In the genomic region with DNA sequence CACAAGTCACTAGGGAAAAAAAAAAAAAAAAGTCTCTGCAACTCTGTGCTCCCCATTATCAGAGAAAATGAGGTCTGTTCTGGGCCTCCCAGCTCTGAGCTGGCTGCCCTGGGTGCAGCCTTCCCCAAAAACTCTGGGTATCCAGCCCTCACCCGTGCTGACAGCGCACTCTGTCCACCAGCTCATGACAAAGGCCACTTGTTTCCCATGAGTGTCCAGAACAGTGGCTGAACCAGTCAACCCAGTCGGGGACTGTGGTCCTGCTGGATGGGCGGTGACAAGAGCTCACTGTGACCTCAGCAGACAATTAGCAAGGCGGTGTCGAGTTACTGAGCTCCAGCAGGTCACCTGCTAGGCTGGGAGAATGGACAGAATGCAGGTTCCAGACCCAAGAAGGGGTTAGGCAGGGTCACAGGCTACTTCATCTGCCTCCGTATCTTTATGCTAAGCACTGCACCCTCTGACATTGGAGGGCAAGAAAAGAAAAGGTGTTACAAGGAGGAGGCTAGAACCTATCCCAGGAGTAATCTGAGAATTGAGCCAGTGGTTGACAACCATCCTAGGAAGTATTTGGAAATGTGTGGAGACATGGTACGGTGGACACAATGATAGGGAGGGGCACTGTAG, we compare ENCODE assay signal across 10 cellular contexts. TPM values are rescaled to one million over a fixed set of nuclear protein-coding genes. Genes with fewer than 3 reads are reported as not detected.
DNase-seq lines count a peak whose midpoint lies in the region; ATAC-seq and TF ChIP-seq lines count a peak whose summit lies in the region.
"Had no signal": no experiment of that assay in that cellular context is flagged by ENCODE, and none has a peak within 500 bp of the region (broad histone marks: within the 10 kb centered on the region; RNA-seq: fewer than 3 reads in every experiment).

No MANE protein-coding gene starts in this region.

- no peaks in the 10 kb centered on the region for H3K9me2 ChIP-seq in GM23338 (ENCODE audit: insufficient read depth)

- peaks cover 16% of the 10 kb centered on the region for H3K27me3 Mint-ChIP-seq in GM23338 (ENCODE audit: insufficient read depth, low read depth, poor library complexity)
- H3K27me3 Mint-ChIP-seq in activated T-helper 1 cell treated with anti-CD3 and anti-CD28 coated beads, Interleukin-12 subunit alpha, Interleukin-12 subunit beta, Interleukin-2, Interleukin-4 antibody, amounts not matched to agents 30 ng/mL and 10 ng/mL and 1 ng/mL, durations not matched to agents 14 hours and 24 hours and 36 hours (ENCODE audit: insufficient read depth): peaks cover 2% of the 10 kb centered on the region

- H3K36me3 ChIP-seq in GM23338 (ENCODE audit: insufficient read depth) (no peaks in the 10 kb centered on the region), SJCRH30 (no peaks in the 10 kb centered on the region)

- intact Hi-C loops in activated T-helper 1 cell treated with anti-CD3 and anti-CD28 coated beads, Interleukin-12 subunit alpha, Interleukin-12 subunit beta, Interleukin-2, Interleukin-4 antibody, amounts not matched to agents 30 ng/mL and 10 ng/mL and 1 ng/mL, durations not matched to agents 14 hours and 24 hours and 36 hours (cut with micrococcal nuclease): no loop called here

- no peaks in the 10 kb centered on the region; the same call in 1 of the 2 replicates for H4K20me1 ChIP-seq in GM23338 (replicated peaks; ENCODE audit: insufficient read depth)

- H2AFZ ChIP-seq in GM23338: no peak overlapping the region

- peak; percentile 87 for DNase-seq in GM23338 (ENCODE audit: low spot score)
- DNase-seq in SJCRH30: peak; percentile 19 to 49
- peak; percentile 56 to 68 for DNase-seq in hippocampal formation (lab: John Stamatoyannopoulos, UW)
- peak; percentile 95 for DNase-seq in pons (ENCODE audit: low spot score)
- no peak for DNase-seq in NCI-H446 treated with DMSO at 0.1 percent for 48 hours (lab: John Stamatoyannopoulos, UW)
- no peak for DNase-seq in activated T-helper 1 cell treated with anti-CD3 and anti-CD28 coated beads, Interleukin-12 subunit alpha, Interleukin-12 subunit beta, Interleukin-2, Interleukin-4 antibody, amounts not matched to agents 30 ng/mL and 10 ng/mL and 1 ng/mL, durations not matched to agents 14 hours and 24 hours and 36 hours (ENCODE audit: low spot score)
- DNase-seq: activated CD4-positive, CD25-positive, alpha-beta regulatory T cell; DMS79 treated with DMSO at 0.1 percent for 48 hours had no signal

- H3K4me1 ChIP-seq in GM23338 (ENCODE audit: insufficient read depth) (peaks cover 56% of the 10 kb centered on the region), SJCRH30 (peaks cover 8% of the 10 kb centered on the region)

- H3K27me3 ChIP-seq in GM23338 (ENCODE audit: insufficient read depth) (no peaks in the 10 kb centered on the region), SJCRH30 (no peaks in the 10 kb centered on the region)

- no peak overlapping the region; the same call in 1 of the 2 replicates for H3K4me3 ChIP-seq in GM23338
- H3K4me3 ChIP-seq in SJCRH30: no peak overlapping the region

- H3K36me3 Mint-ChIP-seq in GM23338 (ENCODE audit: low read depth): no peaks in the 10 kb centered on the region
- no peaks in the 10 kb centered on the region for H3K36me3 Mint-ChIP-seq in activated T-helper 1 cell treated with anti-CD3 and anti-CD28 coated beads, Interleukin-12 subunit alpha, Interleukin-12 subunit beta, Interleukin-2, Interleukin-4 antibody, amounts not matched to agents 30 ng/mL and 10 ng/mL and 1 ng/mL, durations not matched to agents 14 hours and 24 hours and 36 hours (ENCODE audit: low read depth)

- H3K27ac Mint-ChIP-seq in GM23338: peak overlapping the region; percentile 91
- no peak overlapping the region for H3K27ac Mint-ChIP-seq in activated T-helper 1 cell treated with anti-CD3 and anti-CD28 coated beads, Interleukin-12 subunit alpha, Interleukin-12 subunit beta, Interleukin-2, Interleukin-4 antibody, amounts not matched to agents 30 ng/mL and 10 ng/mL and 1 ng/mL, durations not matched to agents 14 hours and 24 hours and 36 hours

- no peak for TF ChIP-seq CTCF in GM23338 (conservative IDR thresholded peaks at IDR 0.05; ENCODE audit: low read depth in 2 of 2)

- peak overlapping the region; percentile 29; the same call in 1 of the 3 replicates for H3K4me3 Mint-ChIP-seq in GM23338
- H3K4me3 Mint-ChIP-seq in activated T-helper 1 cell treated with anti-CD3 and anti-CD28 coated beads, Interleukin-12 subunit alpha, Interleukin-12 subunit beta, Interleukin-2, Interleukin-4 antibody, amounts not matched to agents 30 ng/mL and 10 ng/mL and 1 ng/mL, durations not matched to agents 14 hours and 24 hours and 36 hours: no peak overlapping the region

- H3K4me1 Mint-ChIP-seq in GM23338: peaks cover 87% of the 10 kb centered on the region
- H3K4me1 Mint-ChIP-seq in activated T-helper 1 cell treated with anti-CD3 and anti-CD28 coated beads, Interleukin-12 subunit alpha, Interleukin-12 subunit beta, Interleukin-2, Interleukin-4 antibody, amounts not matched to agents 30 ng/mL and 10 ng/mL and 1 ng/mL, durations not matched to agents 14 hours and 24 hours and 36 hours (ENCODE audit: low read depth): peaks cover 6% of the 10 kb centered on the region

- H3K79me2 ChIP-seq in GM23338 (replicated peaks; ENCODE audit: insufficient read depth): peaks cover 85% of the 10 kb centered on the region

- peak overlapping the region; percentile 41; the same call in 1 of the 2 replicates for H3K4me2 ChIP-seq in GM23338

- H3F3A ChIP-seq in GM23338 (replicated peaks; ENCODE audit: low read depth): 0 out of 2 replicates have a peak, but pooled peaks cover 9% of the 10 kb centered on the region

- no peaks in the 10 kb centered on the region for H3K9me3 Mint-ChIP-seq in GM23338
- no peaks in the 10 kb centered on the region for H3K9me3 Mint-ChIP-seq in activated T-helper 1 cell treated with anti-CD3 and anti-CD28 coated beads, Interleukin-12 subunit alpha, Interleukin-12 subunit beta, Interleukin-2, Interleukin-4 antibody, amounts not matched to agents 30 ng/mL and 10 ng/mL and 1 ng/mL, durations not matched to agents 14 hours and 24 hours and 36 hours

- H3K9me3 ChIP-seq in SJCRH30 (replicated peaks): no peaks in the 10 kb centered on the region

- ATAC-seq in GM23338 (peak; percentile 78), HG03565 (IDR thresholded peaks at IDR 0.05; ENCODE audit: unreplicated experiment) (no peak), HG03280 (IDR thresholded peaks at IDR 0.05; ENCODE audit: unreplicated experiment) (no peak)

- H3K27ac ChIP-seq in GM23338 (ENCODE audit: low read depth) (0 out of 2 replicates have a peak overlapping the region, but pooled peaks have one; percentile 26), SJCRH30 (no peak overlapping the region)

TF ChIP-seq in GM23338, 12 proteins besides CTCF, POLR2A, EP300 and RAD21:
- TF ChIP-seq ZNF114 (CRISPR knock-in tag; IDR thresholded peaks at IDR 0.05): no peak
- peak; percentile 68; the same call in 1 of the 2 replicates for TF ChIP-seq CREB1 (CRISPR knock-in tag; IDR thresholded peaks at IDR 0.05; ENCODE audit: low read depth)

RNA-seq across cellular contexts. Expression of gene DLG5, which starts 37.2 kb away (rescaled TPM):
- total RNA-seq in GM23338 (2014; rRNA removed; shearing (Covaris generic)): 50.8 and 66.6 TPM in 2 replicates
- 6.0 and 7.4 TPM in 2 replicates for polyA plus RNA-seq in GM23338 (2016; fragmentation: Nextera tagmentation; extraction: Ambion mirVana)
- total RNA-seq in SJCRH30 (2014; rRNA removed; shearing (Covaris generic)): 22.5 and 24.4 TPM in 2 replicates
- 4.0 and 4.1 TPM in 2 replicates for total RNA-seq in activated T-helper 1 cell treated with anti-CD3 and anti-CD28 coated beads, Interleukin-12 subunit alpha, Interleukin-12 subunit beta, Interleukin-2, Interleukin-4 antibody, amounts not matched to agents 30 ng/mL and 10 ng/mL and 1 ng/mL, durations not matched to agents 14 hours and 24 hours and 36 hours

Comparison
In these comparisons a context has a peak if more than half of its experiments do, and no peak if none do; other contexts are left out.
1. DNase-seq: peak in GM23338 (single experiment), SJCRH30 (2 of 2), hippocampal formation (2 of 2) and pons (single experiment); none in NCI-H446 treated with DMSO at 0.1 percent for 48 hours (single experiment) and activated T-helper 1 cell treated with anti-CD3 and anti-CD28 coated beads, Interleukin-12 subunit alpha, Interleukin-12 subunit beta, Interleukin-2, Interleukin-4 antibody, amounts not matched to agents 30 ng/mL and 10 ng/mL and 1 ng/mL, durations not matched to agents 14 hours and 24 hours and 36 hours (single experiment).